20 cellular contexts compared by ENCODE assay signal in genomic region chr14:73879027-73879426, GRCh38. TPM values are rescaled to one million over a fixed set of nuclear protein-coding genes. Genes with fewer than 3 reads are reported as not detected.
DNase-seq lines count a peak whose midpoint lies in the region; ATAC-seq and TF ChIP-seq lines count a peak whose summit lies in the region.
"Had no signal": no experiment of that assay in that cellular context is flagged by ENCODE, and none has a peak within 500 bp of the region (broad histone marks: within the 10 kb centered on the region; RNA-seq: fewer than 3 reads in every experiment).

No MANE protein-coding gene starts in this region.

- no peaks in the 10 kb centered on the region for H3K27me3 ChIP-seq in SJCRH30
- H3K27me3 ChIP-seq: BLaER1 had no signal

- ATAC-seq in GM21619 (IDR thresholded peaks at IDR 0.05; ENCODE audit: unreplicated experiment): no peak
- ATAC-seq: A549; CD8-positive, alpha-beta T cell; PC-3 had no signal

- H3K4me3 Mint-ChIP-seq in HFFc6: no peak overlapping the region
- H3K4me3 Mint-ChIP-seq: CD8-positive, alpha-beta T cell had no signal

- no peaks in the 10 kb centered on the region for H3K9me3 ChIP-seq in SJCRH30 (replicated peaks)
- H3K9me3 ChIP-seq: A549, BLaER1 had no signal

- TF ChIP-seq CTCF in HFFc6 (IDR thresholded peaks at IDR 0.05) (no peak), foreskin fibroblast (IDR thresholded peaks at IDR 0.05; ENCODE audit: low read depth, low read length) (no peak)

- peaks cover 5% of the 10 kb centered on the region for H3K36me3 Mint-ChIP-seq in HFFc6 (ENCODE audit: low read depth)

- H3K27ac ChIP-seq in SJCRH30: no peak overlapping the region
- H3K27ac ChIP-seq: A549, BLaER1, HL-60, RWPE1 had no signal

- H3K9me3 Mint-ChIP-seq in HFFc6: no peaks in the 10 kb centered on the region
- H3K9me3 Mint-ChIP-seq: CD8-positive, alpha-beta T cell had no signal

- H3K4me1 Mint-ChIP-seq in HFFc6 (ENCODE audit: low read depth): peaks cover 11% of the 10 kb centered on the region

- H3K4me3 ChIP-seq in foreskin fibroblast (ENCODE audit: low read depth in 1 of 2, low read length in 2 of 2) (no peak overlapping the region), SJCRH30 (no peak overlapping the region)
- H3K4me3 ChIP-seq: A549, BLaER1 had no signal

- H3K36me3 ChIP-seq in SJCRH30: 0 out of 2 replicates have a peak, but pooled peaks cover 2% of the 10 kb centered on the region
- H3K36me3 ChIP-seq: BLaER1 had no signal

- peaks cover 2% of the 10 kb centered on the region; the same call in 1 of the 2 replicates for H3K27me3 Mint-ChIP-seq in HFFc6 (ENCODE audit: insufficient read depth)

- no peaks in the 10 kb centered on the region for H3K4me1 ChIP-seq in SJCRH30
- H3K4me1 ChIP-seq: A549, BLaER1 had no signal

- peak; percentile 42 for DNase-seq in Daoy (ENCODE audit: low read depth)
- peak; percentile 29 for DNase-seq in HFFc6
- peak; percentile 62 for DNase-seq in amniotic epithelial cell (ENCODE audit: low read depth)
- DNase-seq in foreskin fibroblast: peak; percentile 31 to 49
- DNase-seq in SJCRH30: no peak
- DNase-seq in HuH-7 (ENCODE audit: low spot score): no peak
- DNase-seq in HK-2 (ENCODE audit: unreplicated experiment): no peak
- DNase-seq: Calu3; CD8-positive, alpha-beta T cell; H7; NCI-H187; NCI-H2107; NCI-H2227 treated with DMSO at 0.1 percent for 48 hours; NCI-H524; PC-3 had no signal

- H3K27ac Mint-ChIP-seq in HFFc6: no peak overlapping the region; the same call in 1 of the 2 replicates
- H3K27ac Mint-ChIP-seq: CD8-positive, alpha-beta T cell had no signal

RNA-seq across cellular contexts. Expression of gene ZNF410, which starts 7.6 kb away (rescaled TPM):
- total RNA-seq in Daoy (2014; rRNA removed; shearing (Covaris generic)): 119 and 142 TPM in 2 replicates
- 10 to 100 TPM; 31.5 to 42.5 (median 35.0) TPM for total RNA-seq in HFFc6 (2021; fragmentation: NEBNext Ultra II Directional; extraction: Animal tissue kit (Norgen Biotek cat#: 25700))
- total RNA-seq in SJCRH30 (2014; rRNA removed; shearing (Covaris generic)): 52.3 and 58.0 TPM in 2 replicates

RNA-seq across cellular contexts. Expression of gene PTGR2, which starts 27.4 kb away (rescaled TPM):
- total RNA-seq in Daoy (2014; rRNA removed; shearing (Covaris generic)): 6.2 and 18.3 TPM in 2 replicates
- total RNA-seq in HFFc6 (2021; fragmentation: NEBNext Ultra II Directional; extraction: Animal tissue kit (Norgen Biotek cat#: 25700)): 1 to 10 TPM; 4.2 to 7.5 (median 6.4) TPM
- total RNA-seq in SJCRH30 (2014; rRNA removed; shearing (Covaris generic)): 3.8 and 5.4 TPM in 2 replicates

Comparison
In these comparisons a context has a peak if more than half of its experiments do, and no peak if none do; other contexts are left out.
1. DNase-seq: peak in Daoy (single experiment), HFFc6 (single experiment), amniotic epithelial cell (single experiment) and foreskin fibroblast (2 of 2); none in SJCRH30 (0 of 2), HuH-7 (single experiment) and HK-2 (single experiment).